ENCODE assay signal across 18 cellular contexts in genomic region chr11:103587951-103588788, GRCh38.
DNase-seq lines count a peak whose midpoint lies in the region; ATAC-seq lines count a peak whose summit lies in the region.
"Had no signal": no experiment of that assay in that cellular context is flagged by ENCODE, and none has a peak within 500 bp of the region (broad histone marks: within the 10 kb centered on the region; RNA-seq: fewer than 3 reads in every experiment).

No MANE protein-coding gene starts in this region.

- ATAC-seq in GM21360 (IDR thresholded peaks at IDR 0.05; ENCODE audit: unreplicated experiment): no peak
- ATAC-seq in GM18867 (IDR thresholded peaks at IDR 0.05; ENCODE audit: unreplicated experiment): no peak
- ATAC-seq: activated T-cell treated with anti-CD3 and anti-CD28 coated beads, Interleukin-2, amount 50 U/mL, for 4 hours; right cardiac atrium had no signal

- DNase-seq in HT1080 (ENCODE audit: low read depth): peak; percentile 59
- DNase-seq in NCI-H187 treated with DMSO at 0.1 percent for 48 hours (lab: John Stamatoyannopoulos, UW): peak; percentile 65
- DNase-seq in NCI-H774 (lab: John Stamatoyannopoulos, UW): peak; percentile 77
- peak; percentile 49 to 94 for DNase-seq in lung microvascular endothelial cell (ENCODE audit: low read depth in 2 of 2)
- no peak for DNase-seq in activated effector memory CD4-positive, alpha-beta T cell treated with Interleukin-2 at 50 U/mL for 16 hours
- DNase-seq: activated CD4-positive, alpha-beta T cell treated with anti-CD3 and anti-CD28 coated beads, Interleukin-2, amount 50 U/mL, for 4 hours; activated naive CD8-positive, alpha-beta T cell treated with anti-CD3 and anti-CD28 coated beads, Interleukin-2, amount 10 ng/mL, durations not matched to agents 7 days and 5 days; activated T-cell treated with anti-CD3 and anti-CD28 coated beads, Interleukin-2, amount 50 U/mL, for 4 hours; caudate nucleus; DMS79 treated with DMSO at 0.1 percent for 48 hours; endodermal cell; KBM-7; NCI-H524; Peyer's patch; right cardiac atrium; substantia nigra had no signal
